In genomic region chr14:31253746-31254471, GRCh38 we compare ENCODE assay signal across 1 cellular context.
TF ChIP-seq lines count a peak whose summit lies in the region.

No MANE protein-coding gene starts in this region.

TF ChIP-seq in HepG2, 621 proteins besides CTCF, POLR2A, EP300 and RAD21 (continued from another document and continues in another):
- TF ChIP-seq ZNF609 (CRISPR knock-in tag; IDR thresholded peaks at IDR 0.05; ENCODE audit: borderline replicate concordance) (no peak), ZNF780A (CRISPR knock-in tag; IDR thresholded peaks at IDR 0.05) (no peak), ZNF879 (CRISPR knock-in tag; IDR thresholded peaks at IDR 0.05) (no peak), GRHL1 (CRISPR knock-in tag; conservative IDR thresholded peaks at IDR 0.05) (no peak), ZNF747 (CRISPR knock-in tag; IDR thresholded peaks at IDR 0.05; ENCODE audit: borderline replicate concordance) (no peak), NFKB2 (CRISPR knock-in tag; IDR thresholded peaks at IDR 0.05; ENCODE audit: borderline replicate concordance) (no peak), DBP (CRISPR knock-in tag; IDR thresholded peaks at IDR 0.05; ENCODE audit: not compliant biosample characterization) (no peak), ZBTB44 (CRISPR knock-in tag; IDR thresholded peaks at IDR 0.05) (no peak), ZMYM4 (CRISPR knock-in tag; IDR thresholded peaks at IDR 0.05) (0 out of 2 replicates have a peak, but pooled peaks have one; percentile 7), HNRNPH1 (optimal IDR thresholded peaks at IDR 0.05; ENCODE audit: low read depth, low read length) (no peak), STAT5B (CRISPR knock-in tag; IDR thresholded peaks at IDR 0.05) (no peak), ZNF784 (CRISPR knock-in tag; IDR thresholded peaks at IDR 0.05; ENCODE audit: borderline replicate concordance) (no peak), RCOR2 (CRISPR knock-in tag; IDR thresholded peaks at IDR 0.05) (no peak), FOXA1 (IDR thresholded peaks at IDR 0.05) (no peak), FOXA1 (CRISPR knock-in tag; IDR thresholded peaks at IDR 0.05) (no peak), ZNF512B (CRISPR knock-in tag; IDR thresholded peaks at IDR 0.05; ENCODE audit: borderline replicate concordance) (no peak), ZNF619 (CRISPR knock-in tag; IDR thresholded peaks at IDR 0.05) (no peak), ZSCAN21 (CRISPR knock-in tag; IDR thresholded peaks at IDR 0.05; ENCODE audit: borderline replicate concordance) (no peak), SNAI1 (CRISPR knock-in tag; IDR thresholded peaks at IDR 0.05; ENCODE audit: borderline replicate concordance) (no peak), RNF219 (CRISPR knock-in tag; IDR thresholded peaks at IDR 0.05) (no peak), TFE3 (CRISPR knock-in tag; IDR thresholded peaks at IDR 0.05) (no peak), ZNF878 (CRISPR knock-in tag; IDR thresholded peaks at IDR 0.05) (no peak), POLR2AphosphoS2 (IDR thresholded peaks at IDR 0.05; ENCODE audit: low read depth, low read length) (no peak), TFDP1 (CRISPR knock-in tag; IDR thresholded peaks at IDR 0.05; ENCODE audit: borderline replicate concordance) (no peak), SUZ12 (IDR thresholded peaks at IDR 0.05; ENCODE audit: low read depth, low read length) (no peak), NCOA1 (CRISPR knock-in tag; IDR thresholded peaks at IDR 0.05) (no peak), ZNF510 (CRISPR knock-in tag; IDR thresholded peaks at IDR 0.05; ENCODE audit: low read depth) (no peak), GPN1 (CRISPR knock-in tag; IDR thresholded peaks at IDR 0.05; ENCODE audit: borderline replicate concordance) (no peak), ERF (CRISPR knock-in tag; IDR thresholded peaks at IDR 0.05) (no peak), NRL (CRISPR knock-in tag; IDR thresholded peaks at IDR 0.05; ENCODE audit: borderline replicate concordance) (no peak), JUNB (CRISPR knock-in tag; IDR thresholded peaks at IDR 0.05; ENCODE audit: borderline replicate concordance) (no peak), ZBTB25 (CRISPR knock-in tag; IDR thresholded peaks at IDR 0.05) (no peak), ATF2 (CRISPR knock-in tag; IDR thresholded peaks at IDR 0.05) (no peak), ZNF709 (CRISPR knock-in tag; IDR thresholded peaks at IDR 0.05) (no peak), AKAP8 (CRISPR knock-in tag; IDR thresholded peaks at IDR 0.05) (no peak), HDAC2 (CRISPR knock-in tag; IDR thresholded peaks at IDR 0.05) (no peak), ZBTB38 (CRISPR knock-in tag; IDR thresholded peaks at IDR 0.05) (0 out of 2 replicates have a peak, but pooled peaks have one; percentile 48), ZNF350 (CRISPR knock-in tag; IDR thresholded peaks at IDR 0.05; ENCODE audit: borderline replicate concordance, low read depth) (peak; percentile 39; the same call in 1 of the 2 replicates), CEBPB (IDR thresholded peaks at IDR 0.05; ENCODE audit: borderline replicate concordance, low read depth, low read length) (no peak), ZFP90 (CRISPR knock-in tag; IDR thresholded peaks at IDR 0.05; ENCODE audit: borderline replicate concordance) (no peak), PHF21A (CRISPR knock-in tag; IDR thresholded peaks at IDR 0.05) (no peak), SRSF4 (IDR thresholded peaks at IDR 0.05; ENCODE audit: low read depth, low read length, poor library complexity, severe bottlenecking) (no peak), ATF7 (IDR thresholded peaks at IDR 0.05) (no peak), ATF7 (CRISPR knock-in tag; IDR thresholded peaks at IDR 0.05) (no peak)
